10 cellular contexts compared by ENCODE assay signal in genomic region chr9:123996731-123997421, GRCh38. TPM values are rescaled to one million over a fixed set of nuclear protein-coding genes. Genes with fewer than 3 reads are reported as not detected.
DNase-seq lines count a peak whose midpoint lies in the region; ATAC-seq and TF ChIP-seq lines count a peak whose summit lies in the region.
"Had no signal": no experiment of that assay in that cellular context is flagged by ENCODE, and none has a peak within 500 bp of the region (broad histone marks: within the 10 kb centered on the region; RNA-seq: fewer than 3 reads in every experiment).

No MANE protein-coding gene starts in this region.

- peaks cover 1 to 6% of the 10 kb centered on the region in 2 donors for H3K36me3 Mint-ChIP-seq in activated T-cell treated with anti-CD3 and anti-CD28 coated beads, Interleukin-2, amount 50 U/mL, for 72 hours (ENCODE audit: insufficient read depth in 2 of 2)

- TF ChIP-seq CTCF in GM20000 (IDR thresholded peaks at IDR 0.05; ENCODE audit: extremely low read depth, missing control alignments) (no peak), mucosa of descending colon (IDR thresholded peaks at IDR 0.05) (no peak)

- peaks cover 73% of the 10 kb centered on the region for H3K27me3 Mint-ChIP-seq in activated T-cell treated with anti-CD3 and anti-CD28 coated beads, Interleukin-2, amount 50 U/mL, for 72 hours (ENCODE audit: low read depth)

- peak; percentile 67 to 68 for ATAC-seq in activated T-cell treated with anti-CD3 and anti-CD28 coated beads, Interleukin-2, amount 50 U/mL, for 72 hours (replicated peaks in 1 of 2)
- peak; percentile 21 for ATAC-seq in mucosa of descending colon
- no peak for ATAC-seq in GM21619 (IDR thresholded peaks at IDR 0.05; ENCODE audit: unreplicated experiment)

- peaks cover 6% of the 10 kb centered on the region for H3K4me1 ChIP-seq in mucosa of descending colon (ENCODE audit: low read depth)
- peaks cover 5% of the 10 kb centered on the region for H3K4me1 ChIP-seq in effector memory CD4-positive, alpha-beta T cell (ENCODE audit: control insufficient read depth, insufficient read depth, low read length, poor library complexity, severe bottlenecking)

- no peaks in the 10 kb centered on the region for H3K36me3 ChIP-seq in mucosa of descending colon (ENCODE audit: low read depth)
- no peaks in the 10 kb centered on the region for H3K36me3 ChIP-seq in effector memory CD4-positive, alpha-beta T cell (ENCODE audit: control insufficient read depth, insufficient read depth, low read length)
- H3K36me3 ChIP-seq: tibial nerve had no signal

- H3K9me3 Mint-ChIP-seq in activated T-cell treated with anti-CD3 and anti-CD28 coated beads, Interleukin-2, amount 50 U/mL, for 72 hours = no peaks in the 10 kb centered on the region

- H3K27ac ChIP-seq in effector memory CD4-positive, alpha-beta T cell (ENCODE audit: insufficient read depth, low read length, poor library complexity, severe bottlenecking) = no peak overlapping the region
- H3K27ac ChIP-seq: SK-N-MC, tibial nerve had no signal

- H3K27me3 ChIP-seq in effector memory CD4-positive, alpha-beta T cell (replicated peaks; ENCODE audit: control insufficient read depth, insufficient read depth, low read length, poor library complexity, severe bottlenecking) = peaks cover 35% of the 10 kb centered on the region

- H3K4me3 Mint-ChIP-seq in activated T-cell treated with anti-CD3 and anti-CD28 coated beads, Interleukin-2, amount 50 U/mL, for 72 hours = peak overlapping the region; percentile 86 to 97

- no peak overlapping the region for H3K4me3 ChIP-seq in mucosa of descending colon
- H3K4me3 ChIP-seq in effector memory CD4-positive, alpha-beta T cell (ENCODE audit: insufficient read depth, low read depth, low read length, poor library complexity, severe bottlenecking) = no peak overlapping the region
- H3K4me3 ChIP-seq: SK-N-MC, tibial nerve had no signal

- intact Hi-C loops in mucosa of descending colon (cut with DNase I, micrococcal nuclease) = no loop called here

- no peaks in the 10 kb centered on the region for H3K9me3 ChIP-seq in mucosa of descending colon
- H3K9me3 ChIP-seq in effector memory CD4-positive, alpha-beta T cell (ENCODE audit: control insufficient read depth, low read length) = no peaks in the 10 kb centered on the region
- H3K9me3 ChIP-seq: tibial nerve had no signal

- H3K27ac Mint-ChIP-seq in activated T-cell treated with anti-CD3 and anti-CD28 coated beads, Interleukin-2, amount 50 U/mL, for 72 hours = no peak overlapping the region

- peaks cover 38% of the 10 kb centered on the region for H3K4me1 Mint-ChIP-seq in activated T-cell treated with anti-CD3 and anti-CD28 coated beads, Interleukin-2, amount 50 U/mL, for 72 hours (ENCODE audit: low read depth)

- DNase-seq in CD1c-positive myeloid dendritic cell (ENCODE audit: extremely low spot score) (peak; percentile 78), GM20000 (ENCODE audit: low spot score) (peak; percentile 72), mucosa of descending colon (no peak), SK-N-DZ (ENCODE audit: low spot score) (no peak), HUDEP-2 (lab: John Stamatoyannopoulos, UW; ENCODE audit: unreplicated experiment in 76 of 76) (no peak)
- DNase-seq in activated T-cell treated with anti-CD3 and anti-CD28 coated beads, Interleukin-2, amount 50 U/mL, for 72 hours = peak; percentile 56 to 57
- no peak for DNase-seq in effector memory CD4-positive, alpha-beta T cell

RNA-seq across cellular contexts. Expression of gene LHX2, which starts 14.7 kb away (rescaled TPM):
- not detected for total RNA-seq in activated T-cell treated with anti-CD3 and anti-CD28 coated beads, Interleukin-2, amount 50 U/mL, for 72 hours
- not detected for total RNA-seq in mucosa of descending colon
- polyA plus RNA-seq in SK-N-DZ (2014; cell fraction: cytosol; rRNA removed) = 3.8 and 5.2 TPM in 2 replicates
- 2.3 and 3.3 TPM in 2 replicates for polyA plus RNA-seq in SK-N-DZ (2014; cell fraction: nucleus; rRNA removed)
- total RNA-seq: tibial nerve had no signal

Comparison
In these comparisons a context has a peak if more than half of its experiments do, and no peak if none do; other contexts are left out.
1. DNase-seq: peak in CD1c-positive myeloid dendritic cell (single experiment), GM20000 (single experiment) and activated T-cell treated with anti-CD3 and anti-CD28 coated beads, Interleukin-2, amount 50 U/mL, for 72 hours (2 of 2); none in mucosa of descending colon (0 of 3), SK-N-DZ (single experiment), HUDEP-2 (0 of 76) and effector memory CD4-positive, alpha-beta T cell (0 of 3).